ENCODE assay signal across 20 cellular contexts in the genomic region with DNA sequence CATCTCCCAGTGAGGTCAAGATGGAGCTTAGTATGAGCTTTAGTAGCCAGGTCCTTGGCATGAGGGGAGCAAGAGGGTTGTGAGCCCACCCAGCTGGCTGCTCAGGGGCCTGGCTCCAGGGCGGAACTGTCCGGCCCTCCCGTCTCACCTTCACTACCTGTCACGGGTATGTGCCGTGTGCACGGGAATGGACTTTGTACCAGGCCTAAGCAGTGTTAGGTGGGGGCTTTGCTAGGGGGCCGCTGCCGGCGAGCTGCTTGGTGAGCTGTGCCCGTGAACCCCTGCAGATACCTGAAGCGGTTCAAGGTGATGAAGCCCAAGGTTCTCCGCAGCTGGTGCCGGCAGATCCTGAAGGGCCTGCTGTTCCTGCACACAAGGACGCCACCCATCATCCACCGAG. TPM values are rescaled to one million over a fixed set of nuclear protein-coding genes. Genes with fewer than 3 reads are reported as not detected.
A peak's percentile ranks its signal among the peaks of the same experiment; 100 is the strongest.
DNase-seq lines count a peak whose midpoint lies in the region; ATAC-seq and TF ChIP-seq lines count a peak whose summit lies in the region.
"Had no signal": no experiment of that assay in that cellular context is flagged by ENCODE, and none has a peak within 500 bp of the region (broad histone marks: within the 10 kb centered on the region; RNA-seq: fewer than 3 reads in every experiment).

No MANE protein-coding gene starts in this region.

- H3K27me3 ChIP-seq in BLaER1, result no peaks in the 10 kb centered on the region

- H3K4me1 Mint-ChIP-seq in chondrocyte (ENCODE audit: low read depth), result peaks cover 7% of the 10 kb centered on the region
- H3K4me1 Mint-ChIP-seq in progenitor cell of endocrine pancreas (ENCODE audit: low read depth), result peaks cover 20% of the 10 kb centered on the region

- no peaks in the 10 kb centered on the region for H3K9me3 Mint-ChIP-seq in chondrocyte (ENCODE audit: low read depth)
- H3K9me3 Mint-ChIP-seq in progenitor cell of endocrine pancreas (ENCODE audit: low read depth), result no peaks in the 10 kb centered on the region
- H3K9me3 Mint-ChIP-seq: CD4-positive, CD25-positive, alpha-beta regulatory T cell had no signal

- peak; percentile 79 for DNase-seq in chondrocyte (ENCODE audit: low spot score)
- DNase-seq in mucosa of descending colon, result peak; percentile 64 to 68 (median 66)
- no peak for DNase-seq in progenitor cell of endocrine pancreas (ENCODE audit: low spot score, unreplicated experiment)
- no peak for DNase-seq in activated CD8-positive, alpha-beta memory T cell treated with anti-CD3 and anti-CD28 coated beads, Interleukin-2, amount 50 U/mL, for 48 hours
- DNase-seq: CD4-positive, CD25-positive, alpha-beta regulatory T cell; DMS 273 treated with DMSO at 0.1 percent for 48 hours; DND-41; GM23248; KG1; NCI-H146; NCI-H2227 treated with DMSO at 0.1 percent for 48 hours; NCI-H748 treated with DMSO at 0.1 percent for 48 hours had no signal

- ATAC-seq in mucosa of descending colon (peak; percentile 39), HG03159 (IDR thresholded peaks at IDR 0.05; ENCODE audit: unreplicated experiment) (no peak), GM19035 (IDR thresholded peaks at IDR 0.05; ENCODE audit: unreplicated experiment) (no peak), GM21723 (IDR thresholded peaks at IDR 0.05; ENCODE audit: unreplicated experiment) (no peak)
- ATAC-seq: GM12878, SK-N-SH treated with all-trans-retinoic acid at 6 μM for 48 hours had no signal

- intact Hi-C loops in mucosa of descending colon (cut with DNase I, micrococcal nuclease), result no loop called here

- H3K4me3 Mint-ChIP-seq in chondrocyte (ENCODE audit: unreplicated experiment), result no peak overlapping the region
- no peak overlapping the region for H3K4me3 Mint-ChIP-seq in progenitor cell of endocrine pancreas (ENCODE audit: low read depth)
- H3K4me3 Mint-ChIP-seq: CD4-positive, CD25-positive, alpha-beta regulatory T cell had no signal

- H3K36me3 Mint-ChIP-seq in chondrocyte (ENCODE audit: low read depth) (no peaks in the 10 kb centered on the region), progenitor cell of endocrine pancreas (ENCODE audit: insufficient read depth) (peaks cover 11% of the 10 kb centered on the region)
- H3K36me3 Mint-ChIP-seq: CD4-positive, CD25-positive, alpha-beta regulatory T cell had no signal

- H3K4me1 ChIP-seq in BLaER1 (peaks cover 59% of the 10 kb centered on the region), mucosa of descending colon (ENCODE audit: low read depth) (peaks cover 75% of the 10 kb centered on the region)

- H3K27me3 Mint-ChIP-seq in chondrocyte (ENCODE audit: low read depth), result peaks cover 20% of the 10 kb centered on the region
- H3K27me3 Mint-ChIP-seq in progenitor cell of endocrine pancreas, result no peaks in the 10 kb centered on the region

- H3K27ac Mint-ChIP-seq in chondrocyte (ENCODE audit: unreplicated experiment) (no peak overlapping the region), progenitor cell of endocrine pancreas (peak overlapping the region; percentile 65)
- H3K27ac Mint-ChIP-seq: CD4-positive, CD25-positive, alpha-beta regulatory T cell had no signal

- H3K36me3 ChIP-seq in BLaER1 (peaks cover 14% of the 10 kb centered on the region), mucosa of descending colon (ENCODE audit: low read depth) (no peaks in the 10 kb centered on the region)
- H3K36me3 ChIP-seq: HAP-1 had no signal

- H3K4me3 ChIP-seq in BLaER1, result no peak overlapping the region
- no peak overlapping the region for H3K4me3 ChIP-seq in mucosa of descending colon
- H3K4me3 ChIP-seq: GM12878, GM23248, HAP-1 had no signal

- peak overlapping the region; percentile 62 for H3K4me2 ChIP-seq in BLaER1

- no peak overlapping the region for H3K27ac ChIP-seq in BLaER1
- H3K27ac ChIP-seq: GM23248 had no signal

- H4K20me1 ChIP-seq in BLaER1, result peaks cover 49% of the 10 kb centered on the region

- TF ChIP-seq CTCF in chondrocyte (IDR thresholded peaks at IDR 0.05) (no peak), mucosa of descending colon (IDR thresholded peaks at IDR 0.05) (no peak), progenitor cell of endocrine pancreas (IDR thresholded peaks at IDR 0.05; ENCODE audit: unreplicated experiment) (no peak)

- H3K9ac ChIP-seq in BLaER1, result no peak overlapping the region
- H3K9ac ChIP-seq: GM23248 had no signal

- H3K9me3 ChIP-seq in BLaER1, result no peaks in the 10 kb centered on the region
- no peaks in the 10 kb centered on the region for H3K9me3 ChIP-seq in mucosa of descending colon
- H3K9me3 ChIP-seq: HAP-1 had no signal

RNA-seq across cellular contexts. Expression of a gene that starts 46.7 kb away (rescaled TPM):
- 0.44 to 3.3 TPM (median 2.3 TPM) in 3 replicates for total RNA-seq in chondrocyte
- total RNA-seq in mucosa of descending colon, result 100 to 1,000 TPM; 175 to 276 (median 201) TPM
- total RNA-seq in progenitor cell of endocrine pancreas, result 302 and 345 TPM in 2 replicates
- total RNA-seq: A172, GM23248 had no signal

Comparison
In these comparisons a context has a peak if more than half of its experiments do, and no peak if none do; other contexts are left out.
1. DNase-seq: peak in chondrocyte (single experiment) and mucosa of descending colon (3 of 3); none in progenitor cell of endocrine pancreas (single experiment) and activated CD8-positive, alpha-beta memory T cell treated with anti-CD3 and anti-CD28 coated beads, Interleukin-2, amount 50 U/mL, for 48 hours (single experiment).
2. RNA of a gene that starts 46.7 kb away (total RNA-seq): 302 to 345 TPM in progenitor cell of endocrine pancreas and 175 to 276 TPM in mucosa of descending colon; 0.44 to 3.3 TPM in chondrocyte; every median in the first group is over 10 times any median in the second.